9 cellular contexts compared by ENCODE assay signal in the genomic region with DNA sequence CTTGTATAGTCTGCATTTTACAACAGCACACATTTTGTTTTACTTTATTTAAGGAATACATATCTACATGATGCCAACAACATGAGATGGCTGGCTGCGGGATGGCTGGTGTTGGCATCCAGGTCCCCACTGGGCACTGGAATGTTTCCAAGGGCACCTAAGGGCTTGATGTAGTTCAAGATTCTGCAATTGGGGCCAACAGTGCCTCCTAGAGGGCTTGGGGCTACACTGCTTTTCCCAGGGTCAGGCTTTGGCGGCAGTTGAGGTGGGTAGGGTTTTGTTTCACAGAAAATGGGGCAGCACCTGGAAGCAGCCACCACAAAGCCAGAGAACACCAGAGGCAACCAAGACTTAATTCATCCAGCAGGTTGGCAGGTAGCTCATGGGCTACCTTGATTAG.
DNase-seq lines count a peak whose midpoint lies in the region; ATAC-seq, FAIRE-seq and TF ChIP-seq lines count a peak whose summit lies in the region.
"Had no signal": no experiment of that assay in that cellular context is flagged by ENCODE, and none has a peak within 500 bp of the region (broad histone marks: within the 10 kb centered on the region; RNA-seq: fewer than 3 reads in every experiment).

No MANE protein-coding gene starts in this region.

- POLR2A ChIA-PET in BJ (lab: Charles Lee): no interaction called here
- POLR2A ChIA-PET in WTC11 (lab: Charles Lee): no interaction called here

- ATAC-seq in WTC11 (peak; percentile 96), GM21619 (IDR thresholded peaks at IDR 0.05; ENCODE audit: unreplicated experiment) (no peak), GM19455 (IDR thresholded peaks at IDR 0.05; ENCODE audit: unreplicated experiment) (no peak), GM19452 (IDR thresholded peaks at IDR 0.05; ENCODE audit: unreplicated experiment) (no peak)

- H3K27me3 ChIP-seq in BJ (ENCODE audit: control insufficient read depth, insufficient read depth, low read length) (no peaks in the 10 kb centered on the region), kidney epithelial cell (ENCODE audit: control insufficient read depth, insufficient read depth, low read length) (no peaks in the 10 kb centered on the region)

- no peaks in the 10 kb centered on the region; the same call in 1 of the 2 replicates for H3K4me1 Mint-ChIP-seq in WTC11

- H3K36me3 Mint-ChIP-seq in WTC11: no peaks in the 10 kb centered on the region

- H3K36me3 ChIP-seq in BJ (ENCODE audit: control insufficient read depth, insufficient read depth, low read length) (no peaks in the 10 kb centered on the region), kidney epithelial cell (ENCODE audit: control insufficient read depth, insufficient read depth, low read length) (no peaks in the 10 kb centered on the region)

- no peak for FAIRE-seq in urothelium cell line (lab: Jason Lieb, UNC)

- CTCF ChIA-PET in BJ (lab: Yijun Ruan, JAX) (interaction anchor here (1.5 kb wide), 1 partner anchor 26 kb away, joined by 5 read pairs; no protein-coding TSS in a partner anchor), WTC11 (lab: Charles Lee) (interaction anchor here (0.7 kb wide), 1 partner anchor 11 kb away, joined by 3 read pairs; no protein-coding TSS in a partner anchor)

- H3K4me3 ChIP-seq in BJ (ENCODE audit: low read depth, low read length) (no peak overlapping the region), kidney epithelial cell (ENCODE audit: low read depth, low read length) (no peak overlapping the region)

- H3K27me3 Mint-ChIP-seq in WTC11 (ENCODE audit: low read depth): peaks cover 5% of the 10 kb centered on the region

- TF ChIP-seq CTCF in BJ (IDR thresholded peaks at IDR 0.05; ENCODE audit: insufficient read depth, low read depth, low read length) (peak; percentile 20; the same call in 1 of the 2 replicates), WTC11 (IDR thresholded peaks at IDR 0.05) (peak; percentile 71), kidney epithelial cell (IDR thresholded peaks at IDR 0.05; ENCODE audit: insufficient read depth, low read length, poor library complexity, severe bottlenecking) (peak; percentile 30)

- 0 out of 2 replicates have a peak, but pooled peaks cover 4% of the 10 kb centered on the region for H3K9me3 Mint-ChIP-seq in WTC11

- H3K27ac Mint-ChIP-seq in WTC11: no peak overlapping the region

- no peak overlapping the region for H3K4me3 Mint-ChIP-seq in WTC11

- no peak for DNase-seq in BJ (ENCODE audit: low read depth)
- peak; percentile 14 for DNase-seq in H4 (ENCODE audit: low spot score)
- DNase-seq in WTC11 (ENCODE audit: low spot score): peak; percentile 79
- DNase-seq in kidney epithelial cell (ENCODE audit: low read depth): no peak
- no peak for DNase-seq in urothelium cell line (ENCODE audit: low spot score)
- DNase-seq: NCI-H187 treated with DMSO at 0.1 percent for 48 hours had no signal

TF ChIP-seq in WTC11, 78 proteins besides CTCF, POLR2A, EP300 and RAD21:
- TF ChIP-seq SP1 (CRISPR knock-in tag; conservative IDR thresholded peaks at IDR 0.05) (0 out of 2 replicates have a peak, but pooled peaks have one; percentile 19), TEAD1 (CRISPR knock-in tag; IDR thresholded peaks at IDR 0.05) (0 out of 2 replicates have a peak, but pooled peaks have one; percentile 29), ZNF416 (CRISPR knock-in tag; IDR thresholded peaks at IDR 0.05) (no peak)

Comparison
In these comparisons a context has a peak if more than half of its experiments do, and no peak if none do; other contexts are left out.
1. DNase-seq: peak in H4 (single experiment) and WTC11 (single experiment); none in BJ (single experiment), kidney epithelial cell (single experiment) and urothelium cell line (single experiment).
2. CTCF ChIP-seq: peak in every context shown above with its lines; median percentile 71 in WTC11; 30 in kidney epithelial cell; 20 in BJ.